In the genomic region with DNA sequence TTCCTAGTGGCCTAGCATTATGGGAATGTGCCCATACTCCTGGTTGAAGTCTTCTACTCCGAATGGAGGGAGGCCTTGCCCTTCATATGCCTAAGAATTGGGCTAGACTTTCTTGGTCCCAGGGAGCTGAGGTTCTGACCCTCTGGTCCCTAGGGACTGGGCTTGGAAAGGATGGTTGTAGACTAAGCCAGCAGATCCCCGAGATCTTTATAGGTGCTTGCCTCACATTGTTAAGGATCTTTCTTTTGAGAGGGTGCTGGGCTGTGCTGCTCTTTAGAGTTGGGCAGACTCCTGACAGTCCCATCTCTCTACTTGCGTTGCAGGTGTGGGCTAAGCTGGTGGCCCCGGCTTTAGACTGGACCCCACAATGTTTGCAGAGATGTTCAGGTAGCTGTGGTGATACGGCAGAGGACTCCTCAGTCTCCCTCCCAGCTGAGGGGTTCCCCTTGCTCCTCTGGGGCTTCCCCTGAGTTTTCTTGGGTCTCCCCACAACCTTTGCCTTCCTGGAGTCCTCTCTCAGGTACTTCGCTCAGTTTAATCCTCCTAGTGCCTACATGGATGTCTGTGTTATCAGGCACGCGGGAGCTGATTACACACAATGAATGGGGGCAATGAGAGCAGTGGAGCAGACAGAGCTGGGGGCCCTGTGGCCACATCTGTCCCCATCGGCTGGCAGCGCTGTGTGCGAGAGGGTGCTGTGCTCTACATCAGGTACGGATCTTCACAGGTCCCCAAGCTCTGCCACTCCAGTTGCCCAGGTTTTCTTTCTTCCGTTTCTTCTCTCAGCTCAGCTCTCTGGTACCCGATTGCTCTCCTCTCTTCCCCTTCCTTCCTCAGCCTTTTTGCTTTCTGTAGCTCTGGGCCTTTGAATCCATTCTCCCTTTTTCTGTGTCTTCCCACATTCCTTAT, we compare ENCODE assay signal across 8 cellular contexts.
DNase-seq lines count a peak whose midpoint lies in the region; TF ChIP-seq lines count a peak whose summit lies in the region.

No MANE protein-coding gene starts in this region.

- H3K4me3 ChIP-seq in AG04449 (ENCODE audit: low read depth, low read length) = peak overlapping the region; percentile 89
- H3K4me3 ChIP-seq in KMS-11 (IDR thresholded peaks at IDR 0.05; ENCODE audit: insufficient read depth, low read depth, low read length) = peak overlapping the region; percentile 52
- peak overlapping the region; percentile 71 to 86 for H3K4me3 ChIP-seq in muscle layer of duodenum (ENCODE audit: low read depth in 1 of 2, low read length in 2 of 2)

- H4K20me1 ChIP-seq in KMS-11 (ENCODE audit: insufficient read depth) = no peaks in the 10 kb centered on the region; the same call in 1 of the 2 replicates

- H3K4me2 ChIP-seq in KMS-11 = peak overlapping the region; percentile 84

- no peak for DNase-seq in AG04449 (ENCODE audit: low read depth, low spot score)
- DNase-seq in caudate nucleus (lab: John Stamatoyannopoulos, UW) = peak in 1 of 61 donors; percentile 20
- no peak for DNase-seq in GDM1 (lab: John Stamatoyannopoulos, UW)
- DNase-seq in DMS53 (lab: John Stamatoyannopoulos, UW) = no peak
- no peak for DNase-seq in NCI-H1694 treated with DMSO at 0.1 percent for 48 hours (lab: John Stamatoyannopoulos, UW)
- no peak for DNase-seq in amniotic stem cell (lab: John Stamatoyannopoulos, UW)

- no peak for TF ChIP-seq CTCF in AG04449 (IDR thresholded peaks at IDR 0.05; ENCODE audit: insufficient read depth, low read length, missing control alignments)
- no peak for TF ChIP-seq CTCF in KMS-11 (conservative IDR thresholded peaks at IDR 0.05; ENCODE audit: low read depth, low read length)

- peak overlapping the region; percentile 51; the same call in 1 of the 2 replicates for H3K27ac ChIP-seq in KMS-11
- H3K27ac ChIP-seq in caudate nucleus (ENCODE audit: low read depth, low read length) = peak overlapping the region; percentile 89
- peak overlapping the region; percentile 80 for H3K27ac ChIP-seq in muscle layer of duodenum (ENCODE audit: low read length)

- H3K4me1 ChIP-seq in KMS-11 (ENCODE audit: low read depth, poor library complexity, severe bottlenecking) = peaks cover 42% of the 10 kb centered on the region
- H3K4me1 ChIP-seq in muscle layer of duodenum (ENCODE audit: control insufficient read depth in 1 of 2, insufficient read depth in 2 of 2, low read length in 2 of 2) = peaks cover 23 to 35% of the 10 kb centered on the region in 2 donors

- POLR2A ChIA-PET in AG04449 (lab: Yijun Ruan, JAX) = interaction anchor here (0.6 to 2.0 kb wide), 4 partner anchors 9 to 23 kb away, joined by 3 to 10 read pairs (median 4); a partner anchor contains a TSS

- no peaks in the 10 kb centered on the region for H3K9me3 ChIP-seq in muscle layer of duodenum (ENCODE audit: control insufficient read depth in 1 of 2, low read length in 2 of 2)

- H2AFZ ChIP-seq in KMS-11 (ENCODE audit: low read depth) = no peak overlapping the region

- no peaks in the 10 kb centered on the region for H3K27me3 ChIP-seq in KMS-11 (ENCODE audit: insufficient read depth, low read depth)
- H3K27me3 ChIP-seq in muscle layer of duodenum (ENCODE audit: low read depth, low read length) = no peaks in the 10 kb centered on the region

- peaks cover 31% of the 10 kb centered on the region for H3K79me2 ChIP-seq in KMS-11 (ENCODE audit: insufficient read depth, low read depth)

- CTCF ChIA-PET in AG04449 (lab: Yijun Ruan, JAX) = interaction anchor here (0.7 to 2.4 kb wide), 4 partner anchors 11 to 111 kb away, joined by 3 to 7 read pairs (median 4); no protein-coding TSS in a partner anchor

- H3K36me3 ChIP-seq in KMS-11 (ENCODE audit: insufficient read depth) (no peaks in the 10 kb centered on the region; the same call in 1 of the 2 replicates), muscle layer of duodenum (ENCODE audit: control insufficient read depth in 1 of 2, insufficient read depth in 2 of 2, low read length in 2 of 2) (peaks cover 34 to 61% of the 10 kb centered on the region in 2 donors)

- peak overlapping the region; percentile 66; the same call in 1 of the 2 replicates for H3K9ac ChIP-seq in KMS-11
